Comparison of ENCODE assay signal across 13 cellular contexts in the genomic region with DNA sequence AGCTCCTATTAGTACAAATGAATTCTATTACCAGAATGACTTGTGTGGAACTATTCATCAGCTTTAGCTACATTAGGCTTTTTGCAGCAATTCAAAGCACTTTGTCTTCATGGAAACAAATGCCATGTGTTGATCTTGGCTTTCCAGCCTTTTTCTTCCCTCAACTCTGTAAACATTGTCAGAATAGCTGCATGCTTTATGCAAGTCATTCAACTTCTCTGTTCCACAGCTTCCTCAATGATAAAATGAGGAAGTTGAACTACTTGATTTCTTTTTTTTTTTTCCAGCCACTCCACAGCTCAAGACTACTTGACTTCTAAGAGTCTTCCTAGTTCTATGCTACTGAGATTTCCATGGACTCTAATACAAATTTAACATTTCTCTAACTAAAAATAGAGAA. TPM values are rescaled to one million over a fixed set of nuclear protein-coding genes. Genes with fewer than 3 reads are reported as not detected.
DNase-seq lines count a peak whose midpoint lies in the region; ATAC-seq, FAIRE-seq and TF ChIP-seq lines count a peak whose summit lies in the region.
"Had no signal": no experiment of that assay in that cellular context is flagged by ENCODE, and none has a peak within 500 bp of the region (broad histone marks: within the 10 kb centered on the region; RNA-seq: fewer than 3 reads in every experiment).

No MANE protein-coding gene starts in this region.

- no peak for TF ChIP-seq CTCF in SU-DHL-6 (IDR thresholded peaks at IDR 0.05; ENCODE audit: insufficient read depth, low read length, poor library complexity, severe bottlenecking)

- H4K20me1 ChIP-seq in SU-DHL-6 (ENCODE audit: low read depth, low read length) = no peaks in the 10 kb centered on the region

- intact Hi-C loops in left ventricle myocardium superior (cut with micrococcal nuclease) = no loop called here
- intact Hi-C loops in sciatic nerve (cut with DNase I) = no loop called here

- no peak overlapping the region for H3K9ac ChIP-seq in SU-DHL-6 (ENCODE audit: low read length)

- peaks cover 3% of the 10 kb centered on the region; the same call in 1 of the 2 replicates for H3K36me3 ChIP-seq in SU-DHL-6 (ENCODE audit: low read length)

- peak overlapping the region; percentile 1 for H2AFZ ChIP-seq in SU-DHL-6 (ENCODE audit: low read depth, low read length, severe bottlenecking)

- no peak overlapping the region; the same call in 1 of the 2 replicates for H3K27ac ChIP-seq in SU-DHL-6 (ENCODE audit: low read depth, low read length)
- H3K27ac ChIP-seq: suprapubic skin had no signal

- no peaks in the 10 kb centered on the region for H3K9me2 ChIP-seq in SU-DHL-6 (replicated peaks; ENCODE audit: insufficient read depth, low read length)

- no peaks in the 10 kb centered on the region for H3K9me3 ChIP-seq in SU-DHL-6 (ENCODE audit: insufficient read depth, low read length)
- H3K9me3 ChIP-seq: suprapubic skin had no signal

- H3K4me3 ChIP-seq in SU-DHL-6 (ENCODE audit: insufficient read depth, low read length, poor library complexity, severe bottlenecking) = no peak overlapping the region
- H3K4me3 ChIP-seq: suprapubic skin had no signal

- no peaks in the 10 kb centered on the region for H3F3A ChIP-seq in SU-DHL-6 (ENCODE audit: insufficient read depth)

- peak; percentile 48 for ATAC-seq in left ventricle myocardium superior
- ATAC-seq in sciatic nerve = peak; percentile 46
- no peak for ATAC-seq in HG02571 (IDR thresholded peaks at IDR 0.05; ENCODE audit: unreplicated experiment)
- ATAC-seq: activated CD8-positive, alpha-beta T cell treated with anti-CD3 and anti-CD28 coated beads for 36 hours had no signal

- H3K27me3 ChIP-seq in SU-DHL-6 (ENCODE audit: low read length) = no peaks in the 10 kb centered on the region
- H3K27me3 ChIP-seq: suprapubic skin had no signal

- DNase-seq in H54 (ENCODE audit: insufficient read length, low spot score) = no peak
- no peak for DNase-seq in left ventricle myocardium superior
- no peak for DNase-seq in sciatic nerve (ENCODE audit: low spot score)
- no peak for DNase-seq in T1000 (lab: John Stamatoyannopoulos, UW)
- DNase-seq in activated T-cell treated with anti-CD3 and anti-CD28 coated beads for 4 hours = no peak
- no peak for DNase-seq in stimulated activated CD8-positive, alpha-beta memory T cell treated with anti-CD3 and anti-CD28 coated beads, Interleukin-4, amount 100 ng/mL, for 48 hours
- DNase-seq: activated CD8-positive, alpha-beta T cell treated with anti-CD3 and anti-CD28 coated beads for 36 hours; DMS153; NCI-H446; stimulated activated CD4-positive, alpha-beta T cell treated with anti-CD3 and anti-CD28 coated beads, Interleukin-4, amount 100 ng/mL, for 1 hour had no signal

- H3K4me2 ChIP-seq in SU-DHL-6 (ENCODE audit: low read depth, low read length, poor library complexity, severe bottlenecking) = no peak overlapping the region

- FAIRE-seq in H54 (lab: Jason Lieb, UNC) = peak; percentile 41

- TF ChIP-seq POLR2A in H54 (IDR thresholded peaks at IDR 0.05; ENCODE audit: low read depth, low read length) = no peak

- H3K79me2 ChIP-seq in SU-DHL-6 (ENCODE audit: insufficient read depth, low read length) = no peaks in the 10 kb centered on the region

RNA-seq across cellular contexts. Expression of a gene that starts 41.1 kb away (rescaled TPM):
- total RNA-seq in left ventricle myocardium superior = 4.5 TPM
- 22.5 TPM for total RNA-seq in sciatic nerve

RNA-seq across cellular contexts. Expression of a gene that starts 41.5 kb away (rescaled TPM):
- total RNA-seq in left ventricle myocardium superior (47.2 TPM), sciatic nerve (27.3 TPM)

RNA-seq across cellular contexts. Expression of a gene that starts 43.0 kb away (rescaled TPM):
- 0.59 TPM for total RNA-seq in left ventricle myocardium superior
- total RNA-seq in sciatic nerve = 4.3 TPM

RNA-seq across cellular contexts. Expression of a gene that starts 52.0 kb away (rescaled TPM):
- total RNA-seq in left ventricle myocardium superior (14.3 TPM), sciatic nerve (13.8 TPM)

RNA-seq across cellular contexts. Expression of a gene that starts 52.2 kb away (rescaled TPM):
- total RNA-seq in left ventricle myocardium superior (0.47 TPM), sciatic nerve (2.1 TPM)
